ENCODE assay signal across 21 cellular contexts in the genomic region with DNA sequence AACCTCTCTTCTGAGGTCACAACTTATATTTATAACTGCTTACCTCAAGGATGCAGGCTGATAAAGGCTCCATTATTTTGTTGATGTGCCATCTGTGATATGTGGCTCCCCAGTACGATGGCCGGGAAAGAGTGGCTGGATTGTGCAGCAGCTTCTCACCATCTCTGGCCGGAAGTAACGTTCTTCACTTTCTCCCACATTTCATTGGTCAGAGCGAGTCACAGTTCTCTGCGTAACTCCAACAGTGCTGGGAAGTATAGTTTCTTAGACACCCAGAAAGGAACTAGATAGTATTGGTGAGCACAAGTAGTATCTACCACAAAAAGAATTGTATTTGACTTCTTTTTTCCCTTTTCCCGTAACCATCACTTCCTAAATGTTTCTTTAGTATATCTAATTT. TPM values are rescaled to one million over a fixed set of nuclear protein-coding genes. Genes with fewer than 3 reads are reported as not detected.
DNase-seq lines count a peak whose midpoint lies in the region; ATAC-seq, FAIRE-seq and TF ChIP-seq lines count a peak whose summit lies in the region.
"Had no signal": no experiment of that assay in that cellular context is flagged by ENCODE, and none has a peak within 500 bp of the region (broad histone marks: within the 10 kb centered on the region; RNA-seq: fewer than 3 reads in every experiment).

No MANE protein-coding gene starts in this region.

- H3K4me1 Mint-ChIP-seq in naive thymus-derived CD4-positive, alpha-beta T cell = no peaks in the 10 kb centered on the region
- H3K4me1 Mint-ChIP-seq in effector memory CD8-positive, alpha-beta T cell (ENCODE audit: low read depth in 2 of 2) = no peaks in the 10 kb centered on the region

- peak; percentile 52 for FAIRE-seq in H54 (lab: Jason Lieb, UNC)
- FAIRE-seq: D721Med, G401.6 had no signal

- H3K27ac ChIP-seq in brain microvascular endothelial cell = no peak overlapping the region
- no peak overlapping the region for H3K27ac ChIP-seq in naive thymus-derived CD4-positive, alpha-beta T cell (ENCODE audit: low read depth, low read length)
- H3K27ac ChIP-seq in left ventricle myocardium inferior (replicated peaks) = no peak overlapping the region
- H3K27ac ChIP-seq: Peyer's patch had no signal

- H3K27me3 Mint-ChIP-seq in naive thymus-derived CD4-positive, alpha-beta T cell = no peaks in the 10 kb centered on the region
- H3K27me3 Mint-ChIP-seq in effector memory CD8-positive, alpha-beta T cell = no peaks in the 10 kb centered on the region

- no peaks in the 10 kb centered on the region for H3K4me1 ChIP-seq in naive thymus-derived CD4-positive, alpha-beta T cell (ENCODE audit: control insufficient read depth in 2 of 2, insufficient read depth in 2 of 2, low read length in 2 of 2)
- H3K4me1 ChIP-seq in left ventricle myocardium inferior = no peaks in the 10 kb centered on the region
- H3K4me1 ChIP-seq: Peyer's patch had no signal

- no peaks in the 10 kb centered on the region for H3K9me3 ChIP-seq in naive thymus-derived CD4-positive, alpha-beta T cell (ENCODE audit: control insufficient read depth in 2 of 3, low read length in 3 of 3)
- H3K9me3 ChIP-seq in left ventricle myocardium inferior (replicated peaks) = peaks cover 21% of the 10 kb centered on the region
- H3K9me3 ChIP-seq: MG63, Peyer's patch had no signal

- in situ Hi-C loops in brain microvascular endothelial cell (cut with HindIII; ENCODE audit: low pct_ligation_motif_present, low sequenced_read_pairs) = no loop called here

- TF ChIP-seq CTCF in brain microvascular endothelial cell (IDR thresholded peaks at IDR 0.05; ENCODE audit: low read depth, low read length, missing control alignments) = no peak
- no peak for TF ChIP-seq CTCF in left ventricle myocardium inferior (IDR thresholded peaks at IDR 0.05; ENCODE audit: borderline replicate concordance)

- intact Hi-C loops in naive thymus-derived CD4-positive, alpha-beta T cell (cut with micrococcal nuclease) = no loop called here
- intact Hi-C loops in left ventricle myocardium inferior (cut with micrococcal nuclease) = no loop called here

- CTCF ChIA-PET in naive thymus-derived CD4-positive, alpha-beta T cell (lab: Charles Lee) = interaction anchor here (0.6 kb wide), 1 partner anchor 47 kb away, joined by 3 read pairs; no protein-coding TSS in a partner anchor

- H3K4me3 ChIP-seq in brain microvascular endothelial cell (ENCODE audit: low read depth, low read length) = peak overlapping the region; percentile 3
- H3K4me3 ChIP-seq in naive thymus-derived CD4-positive, alpha-beta T cell (ENCODE audit: low read length) = no peak overlapping the region
- no peak overlapping the region for H3K4me3 ChIP-seq in left ventricle myocardium inferior
- H3K4me3 ChIP-seq: MG63, Peyer's patch had no signal

- H3K4me3 Mint-ChIP-seq in naive thymus-derived CD4-positive, alpha-beta T cell = no peak overlapping the region
- no peak overlapping the region for H3K4me3 Mint-ChIP-seq in effector memory CD8-positive, alpha-beta T cell

- DNase-seq in H54 (ENCODE audit: insufficient read length, low spot score) = no peak
- peak; percentile 32 for DNase-seq in M059J (ENCODE audit: low read depth)
- no peak for DNase-seq in brain microvascular endothelial cell
- DNase-seq in SIG-M5 (lab: John Stamatoyannopoulos, UW) = no peak
- no peak for DNase-seq in naive thymus-derived CD4-positive, alpha-beta T cell
- no peak for DNase-seq in effector memory CD8-positive, alpha-beta T cell
- no peak for DNase-seq in left ventricle myocardium inferior
- DNase-seq: ACHN, C1 segment of cervical spinal cord, KG1, MG63, NCI-H1092 treated with DMSO at 0.1 percent for 48 hours, NCI-H2081, NCI-H2171 treated with DMSO at 0.1 percent for 48 hours, NCI-H446, NCI-H526 treated with DMSO at 0.1 percent for 48 hours, Peyer's patch had no signal

- no peak for ATAC-seq in naive thymus-derived CD4-positive, alpha-beta T cell
- no peak for ATAC-seq in effector memory CD8-positive, alpha-beta T cell (replicated peaks)
- ATAC-seq: Right ventricle myocardium inferior had no signal

- H3K36me3 ChIP-seq in brain microvascular endothelial cell (replicated peaks) = no peaks in the 10 kb centered on the region
- H3K36me3 ChIP-seq in naive thymus-derived CD4-positive, alpha-beta T cell (ENCODE audit: control insufficient read depth in 2 of 3, insufficient read depth in 3 of 3, low read length in 3 of 3) = no peaks in the 10 kb centered on the region
- H3K36me3 ChIP-seq in left ventricle myocardium inferior = no peaks in the 10 kb centered on the region
- H3K36me3 ChIP-seq: MG63, Peyer's patch had no signal

- H3K36me3 Mint-ChIP-seq in naive thymus-derived CD4-positive, alpha-beta T cell = no peaks in the 10 kb centered on the region
- no peaks in the 10 kb centered on the region for H3K36me3 Mint-ChIP-seq in effector memory CD8-positive, alpha-beta T cell (ENCODE audit: insufficient read depth)

- no peak for TF ChIP-seq POLR2A in H54 (IDR thresholded peaks at IDR 0.05; ENCODE audit: low read depth, low read length)

- peaks cover 0 to 5% (median 0%) of the 10 kb centered on the region in 11 donors for H3K9me3 Mint-ChIP-seq in naive thymus-derived CD4-positive, alpha-beta T cell
- H3K9me3 Mint-ChIP-seq in effector memory CD8-positive, alpha-beta T cell = peaks cover 0 to 2% of the 10 kb centered on the region in 2 donors

- POLR2A ChIA-PET in naive thymus-derived CD4-positive, alpha-beta T cell (lab: Charles Lee) = no interaction called here

- H3K27me3 ChIP-seq in brain microvascular endothelial cell (replicated peaks) (no peaks in the 10 kb centered on the region), left ventricle myocardium inferior (ENCODE audit: low read depth) (no peaks in the 10 kb centered on the region)
- H3K27me3 ChIP-seq in naive thymus-derived CD4-positive, alpha-beta T cell (ENCODE audit: control insufficient read depth in 2 of 2, insufficient read depth in 2 of 2, low read length in 2 of 2) = no peaks in the 10 kb centered on the region
- H3K27me3 ChIP-seq: MG63, Peyer's patch had no signal

- no peak overlapping the region for H3K27ac Mint-ChIP-seq in naive thymus-derived CD4-positive, alpha-beta T cell
- no peak overlapping the region for H3K27ac Mint-ChIP-seq in effector memory CD8-positive, alpha-beta T cell

RNA-seq across cellular contexts. Expression of a gene that starts 28.7 kb away (rescaled TPM):
- total RNA-seq in M059J (2014; rRNA removed; shearing (Covaris generic)) = not detected in 2 replicates
- not detected for total RNA-seq in naive thymus-derived CD4-positive, alpha-beta T cell
- polyA plus RNA-seq in naive thymus-derived CD4-positive, alpha-beta T cell = not detected
- total RNA-seq in left ventricle myocardium inferior = not detected
- total RNA-seq: Peyer's patch; Right ventricle myocardium inferior; T-helper 1 cell treated with Interleukin-12 subunit alpha and Interleukin-12 subunit beta and Interleukin-4 antibody, amounts not matched to agents 30 ng/mL and 1 ng/mL, for 36 hours had no signal
